18 cellular contexts compared by ENCODE assay signal in the genomic region with DNA sequence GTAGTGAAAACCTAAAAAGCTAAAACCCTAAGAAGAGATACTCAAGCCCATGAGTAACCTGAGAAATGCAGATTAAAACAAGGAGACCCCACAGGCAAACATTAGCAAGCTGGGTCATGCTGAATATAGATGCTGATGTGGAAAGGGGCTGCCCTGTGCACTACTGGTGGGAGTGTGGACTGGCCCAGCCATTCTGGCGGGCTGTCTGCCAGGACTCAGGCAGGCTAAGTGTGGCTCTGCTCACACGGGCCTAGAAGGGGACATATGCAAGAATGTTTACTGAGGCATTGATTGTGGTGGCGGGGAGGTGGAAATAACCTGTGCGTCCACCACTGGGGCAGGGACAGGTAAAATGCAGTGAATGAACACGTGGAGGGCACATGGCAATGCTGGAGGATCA.
"Had no signal": no experiment of that assay in that cellular context is flagged by ENCODE, and none has a peak within 500 bp of the region (broad histone marks: within the 10 kb centered on the region; RNA-seq: fewer than 3 reads in every experiment).

No MANE protein-coding gene starts in this region.

- H3K9me3 ChIP-seq: SJSA1 had no signal

- H3K4me3 ChIP-seq: SJSA1, SK-N-MC had no signal

- DNase-seq: KBM-7, MM.1S, NCI-H1092 treated with DMSO at 0.1 percent for 48 hours, NCI-H1436, NCI-H187, NCI-H2081 treated with DMSO at 0.1 percent for 48 hours, NCI-H2171, NCI-H226, NCI-H446, NCI-H510A, NCI-H524 treated with DMSO at 0.1 percent for 48 hours, NCI-H69, NCI-H774, Right ventricle myocardium superior, RPMI8226, SIG-M5 had no signal

- H3K4me1 ChIP-seq: SJSA1 had no signal

- H3K36me3 ChIP-seq: SJSA1 had no signal

- H3K27me3 ChIP-seq: SJSA1 had no signal

- H3K27ac ChIP-seq: SJSA1, SK-N-MC had no signal
